10 cellular contexts compared by ENCODE assay signal in genomic region chr19:16449330-16449961, GRCh38. TPM values are rescaled to one million over a fixed set of nuclear protein-coding genes. Genes with fewer than 3 reads are reported as not detected.
DNase-seq lines count a peak whose midpoint lies in the region; ATAC-seq, FAIRE-seq and TF ChIP-seq lines count a peak whose summit lies in the region.
"Had no signal": no experiment of that assay in that cellular context is flagged by ENCODE, and none has a peak within 500 bp of the region (broad histone marks: within the 10 kb centered on the region; RNA-seq: fewer than 3 reads in every experiment).

No MANE protein-coding gene starts in this region.

- peak overlapping the region; percentile 58 for H3K27ac Mint-ChIP-seq in activated T-helper 2 cell treated with anti-CD3 and anti-CD28 coated beads, Interferon-gamma antibody, Interleukin-2, Interleukin-4, amounts not matched to agents 10 μg/mL and 5 μg/mL and 100 μg/mL, durations not matched to agents 14 hours and 24 hours and 36 hours

- H3K27ac ChIP-seq in left ventricle myocardium inferior (replicated peaks) = peak overlapping the region; percentile 88
- H3K27ac ChIP-seq in right atrium auricular region = peak overlapping the region in 1 of 2 donors; percentile 23
- H3K27ac ChIP-seq: adrenal gland had no signal

- FAIRE-seq in H54 (lab: Jason Lieb, UNC) = no peak

- H3K36me3 Mint-ChIP-seq in activated T-helper 2 cell treated with anti-CD3 and anti-CD28 coated beads, Interferon-gamma antibody, Interleukin-2, Interleukin-4, amounts not matched to agents 10 μg/mL and 5 μg/mL and 100 μg/mL, durations not matched to agents 14 hours and 24 hours and 36 hours (ENCODE audit: low read depth) = peaks cover 18% of the 10 kb centered on the region

- H3K27me3 ChIP-seq in left ventricle myocardium inferior (ENCODE audit: low read depth) (no peaks in the 10 kb centered on the region), right atrium auricular region (no peaks in the 10 kb centered on the region)
- H3K27me3 ChIP-seq: adrenal gland had no signal

- peak overlapping the region; percentile 9 for H3K4me3 Mint-ChIP-seq in activated T-helper 2 cell treated with anti-CD3 and anti-CD28 coated beads, Interferon-gamma antibody, Interleukin-2, Interleukin-4, amounts not matched to agents 10 μg/mL and 5 μg/mL and 100 μg/mL, durations not matched to agents 14 hours and 24 hours and 36 hours (ENCODE audit: low read depth)

- H3K4me1 ChIP-seq in left ventricle myocardium inferior (peaks cover 91% of the 10 kb centered on the region), right atrium auricular region (peaks cover 0 to 56% of the 10 kb centered on the region in 2 donors)

- H3K9me3 ChIP-seq in left ventricle myocardium inferior (replicated peaks) = no peaks in the 10 kb centered on the region
- H3K9me3 ChIP-seq in right atrium auricular region = no peaks in the 10 kb centered on the region
- H3K9me3 ChIP-seq: adrenal gland had no signal

- TF ChIP-seq CTCF in left ventricle myocardium inferior (IDR thresholded peaks at IDR 0.05; ENCODE audit: borderline replicate concordance) (no peak), right atrium auricular region (IDR thresholded peaks at IDR 0.05) (no peak)

- H3K27me3 Mint-ChIP-seq in activated T-helper 2 cell treated with anti-CD3 and anti-CD28 coated beads, Interferon-gamma antibody, Interleukin-2, Interleukin-4, amounts not matched to agents 10 μg/mL and 5 μg/mL and 100 μg/mL, durations not matched to agents 14 hours and 24 hours and 36 hours (ENCODE audit: low read depth) = no peaks in the 10 kb centered on the region

- ATAC-seq in HG03280 (IDR thresholded peaks at IDR 0.05; ENCODE audit: unreplicated experiment) (peak; percentile 33), GM18868 (IDR thresholded peaks at IDR 0.05; ENCODE audit: unreplicated experiment) (no peak)
- ATAC-seq in stimulated activated naive CD8-positive, alpha-beta T cell treated with anti-CD3 and anti-CD28 coated beads, Interleukin-15, Interleukin-2, amounts not matched to agents 100 U/mL and 50 U/mL, for 24 hours = peak; percentile 75

- H3K36me3 ChIP-seq in left ventricle myocardium inferior (peaks cover 4% of the 10 kb centered on the region), right atrium auricular region (no peaks in the 10 kb centered on the region)
- H3K36me3 ChIP-seq: adrenal gland had no signal

- intact Hi-C loops in left ventricle myocardium inferior (cut with micrococcal nuclease) = no loop called here
- intact Hi-C loops in activated T-helper 2 cell treated with anti-CD3 and anti-CD28 coated beads, Interferon-gamma antibody, Interleukin-2, Interleukin-4, amounts not matched to agents 10 μg/mL and 5 μg/mL and 100 μg/mL, durations not matched to agents 14 hours and 24 hours and 36 hours (cut with micrococcal nuclease) = no loop called here

- H3K9me3 Mint-ChIP-seq in activated T-helper 2 cell treated with anti-CD3 and anti-CD28 coated beads, Interferon-gamma antibody, Interleukin-2, Interleukin-4, amounts not matched to agents 10 μg/mL and 5 μg/mL and 100 μg/mL, durations not matched to agents 14 hours and 24 hours and 36 hours = peaks cover 8% of the 10 kb centered on the region

- peaks cover 38% of the 10 kb centered on the region for H3K4me1 Mint-ChIP-seq in activated T-helper 2 cell treated with anti-CD3 and anti-CD28 coated beads, Interferon-gamma antibody, Interleukin-2, Interleukin-4, amounts not matched to agents 10 μg/mL and 5 μg/mL and 100 μg/mL, durations not matched to agents 14 hours and 24 hours and 36 hours (ENCODE audit: low read depth)

- DNase-seq in left ventricle myocardium inferior (no peak), right atrium auricular region (ENCODE audit: low spot score) (no peak), islet precursor cell (no peak), H54 (ENCODE audit: insufficient read length, low spot score) (no peak)
- DNase-seq in activated T-helper 2 cell treated with anti-CD3 and anti-CD28 coated beads, Interferon-gamma antibody, Interleukin-2, Interleukin-4, amounts not matched to agents 10 μg/mL and 5 μg/mL and 100 μg/mL, durations not matched to agents 14 hours and 24 hours and 36 hours (ENCODE audit: low spot score) = peak; percentile 38
- peak; percentile 28 for DNase-seq in stimulated activated naive CD8-positive, alpha-beta T cell treated with anti-CD3 and anti-CD28 coated beads, Interleukin-15, Interleukin-2, amounts not matched to agents 100 U/mL and 50 U/mL, for 24 hours
- DNase-seq: adrenal gland, DMS153 had no signal

- H3K4me3 ChIP-seq in left ventricle myocardium inferior (no peak overlapping the region), right atrium auricular region (no peak overlapping the region)
- H3K4me3 ChIP-seq: adrenal gland had no signal

- TF ChIP-seq POLR2A in H54 (IDR thresholded peaks at IDR 0.05; ENCODE audit: low read depth, low read length) = no peak

RNA-seq across cellular contexts. Expression of gene EPS15L1, which starts 22.3 kb away (rescaled TPM):
- total RNA-seq in left ventricle myocardium inferior (68.1 TPM), right atrium auricular region (10 to 100 TPM; 24.0 to 27.4 TPM)
- total RNA-seq in activated T-helper 2 cell treated with anti-CD3 and anti-CD28 coated beads, Interferon-gamma antibody, Interleukin-2, Interleukin-4, amounts not matched to agents 10 μg/mL and 5 μg/mL and 100 μg/mL, durations not matched to agents 14 hours and 24 hours and 36 hours = 36.9 and 40.6 TPM in 2 replicates

RNA-seq across cellular contexts. Expression of gene CALR3, which starts 46.5 kb away (rescaled TPM):
- total RNA-seq in left ventricle myocardium inferior (not detected), right atrium auricular region (not detected)
- not detected in 2 replicates for total RNA-seq in activated T-helper 2 cell treated with anti-CD3 and anti-CD28 coated beads, Interferon-gamma antibody, Interleukin-2, Interleukin-4, amounts not matched to agents 10 μg/mL and 5 μg/mL and 100 μg/mL, durations not matched to agents 14 hours and 24 hours and 36 hours

RNA-seq across cellular contexts. Expression of gene C19orf44, which starts 46.7 kb away (rescaled TPM):
- total RNA-seq in left ventricle myocardium inferior (2.9 TPM), right atrium auricular region (1 to 10 TPM; 2.3 to 6.0 TPM)
- total RNA-seq in activated T-helper 2 cell treated with anti-CD3 and anti-CD28 coated beads, Interferon-gamma antibody, Interleukin-2, Interleukin-4, amounts not matched to agents 10 μg/mL and 5 μg/mL and 100 μg/mL, durations not matched to agents 14 hours and 24 hours and 36 hours = 3.8 and 3.9 TPM in 2 replicates

Comparison
In these comparisons a context has a peak if more than half of its experiments do, and no peak if none do; other contexts are left out.
1. DNase-seq: peak in activated T-helper 2 cell treated with anti-CD3 and anti-CD28 coated beads, Interferon-gamma antibody, Interleukin-2, Interleukin-4, amounts not matched to agents 10 μg/mL and 5 μg/mL and 100 μg/mL, durations not matched to agents 14 hours and 24 hours and 36 hours (single experiment) and stimulated activated naive CD8-positive, alpha-beta T cell treated with anti-CD3 and anti-CD28 coated beads, Interleukin-15, Interleukin-2, amounts not matched to agents 100 U/mL and 50 U/mL, for 24 hours (single experiment); none in left ventricle myocardium inferior (single experiment), right atrium auricular region (single experiment), islet precursor cell (single experiment) and H54 (single experiment).